Comparison of ENCODE assay signal across 8 cellular contexts in the genomic region with DNA sequence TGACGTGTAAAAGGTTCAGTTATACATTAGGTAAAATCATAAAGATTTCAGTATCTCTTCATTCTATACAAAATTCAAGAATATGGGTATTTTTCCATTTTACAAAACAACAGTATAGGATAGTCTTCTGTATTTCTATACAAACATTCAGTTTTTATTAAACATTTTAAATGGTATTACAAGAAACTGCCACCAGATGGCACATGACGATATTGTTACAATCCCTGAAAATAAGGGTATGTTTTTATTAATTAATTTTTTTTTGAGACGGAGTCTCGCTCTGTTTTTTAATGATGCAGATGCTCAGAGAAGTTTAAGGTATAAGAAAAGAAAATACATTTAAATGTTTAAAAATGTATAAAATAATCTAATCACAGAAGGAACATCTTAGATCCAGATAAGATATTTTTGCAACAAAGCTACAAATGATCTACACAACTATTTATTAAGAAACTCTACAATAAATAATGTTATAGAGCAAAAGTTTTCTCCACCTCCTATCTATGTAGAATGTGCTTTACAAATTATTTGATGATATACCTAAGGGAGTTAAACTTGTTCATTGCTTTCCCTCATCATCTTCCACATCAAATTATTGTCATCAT. TPM values are rescaled to one million over a fixed set of nuclear protein-coding genes. Genes with fewer than 3 reads are reported as not detected.
A peak's percentile ranks its signal among the peaks of the same experiment; 100 is the strongest.
DNase-seq lines count a peak whose midpoint lies in the region; ATAC-seq and TF ChIP-seq lines count a peak whose summit lies in the region.

No MANE protein-coding gene starts in this region.

- ATAC-seq in activated B cell treated with CpG ODN at 0.5 μM for 24 hours (ENCODE audit: low read depth) (no peak), GM18511 (IDR thresholded peaks at IDR 0.05; ENCODE audit: unreplicated experiment) (no peak)

- no peak overlapping the region for H3K4me3 Mint-ChIP-seq in activated B cell treated with CpG ODN at 0.5 μM for 24 hours
- H3K4me3 Mint-ChIP-seq in glutamatergic neuron (ENCODE audit: unreplicated experiment) = no peak overlapping the region

- POLR2A ChIA-PET in activated B cell treated with CpG ODN at 0.5 μM for 24 hours (lab: Charles Lee) = interaction anchor here (0.7 to 1.8 kb wide), 3 partner anchors 24 to 94 kb away, joined by 3 to 11 read pairs (median 8); partner anchors contain the start of genes AP4B1, DCLRE1B, HIPK1 and RSBN1

- TF ChIP-seq CTCF in activated B cell treated with CpG ODN at 0.5 μM for 24 hours (IDR thresholded peaks at IDR 0.05) (peak; percentile 20), glutamatergic neuron (IDR thresholded peaks at IDR 0.05; ENCODE audit: partially characterized antibody, unreplicated experiment) (peak; percentile 78)

- H3K36me3 Mint-ChIP-seq in activated B cell treated with CpG ODN at 0.5 μM for 24 hours (ENCODE audit: low read depth) (peaks cover 45% of the 10 kb centered on the region), glutamatergic neuron (ENCODE audit: unreplicated experiment) (no peaks in the 10 kb centered on the region)

- H3K27ac Mint-ChIP-seq in activated B cell treated with CpG ODN at 0.5 μM for 24 hours = no peak overlapping the region
- no peak overlapping the region for H3K27ac Mint-ChIP-seq in glutamatergic neuron (ENCODE audit: unreplicated experiment)

- CTCF ChIA-PET in activated B cell treated with CpG ODN at 0.5 μM for 24 hours (lab: Charles Lee) = interaction anchor here (0.6 to 4.6 kb wide), 15 partner anchors 14 to 128 kb away, joined by 3 to 42 read pairs (median 5); partner anchors contain the start of genes AP4B1, DCLRE1B, HIPK1 and PHTF1

- H3K9me3 Mint-ChIP-seq in activated B cell treated with CpG ODN at 0.5 μM for 24 hours (no peaks in the 10 kb centered on the region), glutamatergic neuron (ENCODE audit: unreplicated experiment) (peaks cover 1% of the 10 kb centered on the region)

- intact Hi-C loops in activated B cell treated with CpG ODN at 0.5 μM for 24 hours (cut with micrococcal nuclease) = loop anchor here (1.0 to 5.0 kb wide), 9 partner anchors 23 to 447 kb away; partner anchors contain the start of genes DCLRE1B, HIPK1, PTPN22 and RSBN1

- peak; percentile 15 to 17 for DNase-seq in stimulated activated CD4-positive, alpha-beta T cell treated with anti-CD3 and anti-CD28 coated beads, Interleukin-2, amount 100 ng/mL, for 48 hours
- no peak for DNase-seq in stimulated activated CD4-positive, alpha-beta T cell treated with anti-CD3 and anti-CD28 coated beads, Interleukin-4, amount 100 ng/mL, for 1 hour
- DNase-seq in NCI-H1105 treated with DMSO at 0.1 percent for 48 hours (lab: John Stamatoyannopoulos, UW) (peak; percentile 47), activated B cell treated with CpG ODN at 0.5 μM for 24 hours (no peak), glutamatergic neuron (no peak), superior temporal gyrus (ENCODE audit: extremely low spot score) (peak; percentile 91), GM19238 (ENCODE audit: insufficient read length, low spot score) (no peak)

- H3K27me3 Mint-ChIP-seq in activated B cell treated with CpG ODN at 0.5 μM for 24 hours (no peaks in the 10 kb centered on the region), glutamatergic neuron (ENCODE audit: unreplicated experiment) (peaks cover 1% of the 10 kb centered on the region)

- H3K4me1 Mint-ChIP-seq in activated B cell treated with CpG ODN at 0.5 μM for 24 hours = peaks cover 2% of the 10 kb centered on the region
- no peaks in the 10 kb centered on the region for H3K4me1 Mint-ChIP-seq in glutamatergic neuron (ENCODE audit: low read depth, unreplicated experiment)

RNA-seq across cellular contexts. Expression of gene RSBN1, which starts 23.5 kb away (rescaled TPM):
- total RNA-seq in activated B cell treated with CpG ODN at 0.5 μM for 24 hours (26.4 and 29.1 TPM in 2 replicates), glutamatergic neuron (ENCODE audit: unreplicated experiment) (35.2 TPM)

RNA-seq across cellular contexts. Expression of gene PTPN22, which starts 35.7 kb away (rescaled TPM):
- 25.5 and 26.1 TPM in 2 replicates for total RNA-seq in activated B cell treated with CpG ODN at 0.5 μM for 24 hours
- total RNA-seq in glutamatergic neuron (ENCODE audit: unreplicated experiment) = not detected

RNA-seq across cellular contexts. Expression of gene BCL2L15, which starts 51.6 kb away (rescaled TPM):
- total RNA-seq in activated B cell treated with CpG ODN at 0.5 μM for 24 hours (0.83 and 3.7 TPM in 2 replicates), glutamatergic neuron (ENCODE audit: unreplicated experiment) (1.8 TPM)

Comparison
In these comparisons a context has a peak if more than half of its experiments do, and no peak if none do; other contexts are left out.
1. DNase-seq: peak in stimulated activated CD4-positive, alpha-beta T cell treated with anti-CD3 and anti-CD28 coated beads, Interleukin-2, amount 100 ng/mL, for 48 hours (2 of 2), NCI-H1105 treated with DMSO at 0.1 percent for 48 hours (single experiment) and superior temporal gyrus (single experiment); none in stimulated activated CD4-positive, alpha-beta T cell treated with anti-CD3 and anti-CD28 coated beads, Interleukin-4, amount 100 ng/mL, for 1 hour (single experiment), activated B cell treated with CpG ODN at 0.5 μM for 24 hours (single experiment), glutamatergic neuron (single experiment) and GM19238 (single experiment).
2. RNA of gene PTPN22, which starts 35.7 kb away (total RNA-seq): 25.5 to 26.1 TPM in activated B cell treated with CpG ODN at 0.5 μM for 24 hours; not detected in glutamatergic neuron (single experiment); every median in the first group is over 10 times any median in the second.